Comparison of ENCODE assay signal across 30 cellular contexts in genomic region chr7:20412023-20412422, GRCh38.
"Had no signal": no experiment of that assay in that cellular context is flagged by ENCODE, and none has a peak within 500 bp of the region (broad histone marks: within the 10 kb centered on the region; RNA-seq: fewer than 3 reads in every experiment).

No MANE protein-coding gene starts in this region.

- H3K4me3 ChIP-seq: ascending aorta, cardiac muscle cell, colonic mucosa, dorsolateral prefrontal cortex, gastrocnemius medialis, psoas muscle, stomach, thyroid gland, upper lobe of left lung, vagina had no signal

- H3K9me3 ChIP-seq: ascending aorta, colonic mucosa, gastrocnemius medialis, psoas muscle, stomach, thyroid gland, upper lobe of left lung, vagina had no signal

- H3K4me1 ChIP-seq: colonic mucosa, parathyroid adenoma, psoas muscle had no signal

- DNase-seq: activated CD4-positive, alpha-beta memory T cell treated with anti-CD3 and anti-CD28 coated beads for 36 hours; activated CD4-positive, alpha-beta T cell treated with anti-CD3 and anti-CD28 coated beads, Interleukin-2, amount 10 ng/mL, durations not matched to agents 24 days and 14 days; activated CD4-positive, CD25-positive, alpha-beta regulatory T cell treated with anti-CD3 and anti-CD28 coated beads, Interleukin-2, amount 50 U/mL, for 72 hours; activated CD8-positive, alpha-beta memory T cell treated with anti-CD3 and anti-CD28 coated beads, Interleukin-2, amount 50 U/mL, for 4 hours; activated effector memory CD4-positive, alpha-beta T cell treated with anti-CD3 and anti-CD28 coated beads, Interleukin-2, amount 50 U/mL, for 16 hours; activated naive CD4-positive, alpha-beta T cell treated with anti-CD3 and anti-CD28 coated beads, Interleukin-2, amount 10 ng/mL, durations not matched to agents 7 days and 5 days; activated naive CD8-positive, alpha-beta T cell treated with anti-CD3 and anti-CD28 coated beads, Interleukin-2, amount 10 ng/mL, durations not matched to agents 7 days and 5 days; activated T-cell treated with anti-CD3 and anti-CD28 coated beads, Interleukin-2, amount 50 U/mL, for 1 hour; cerebellar nuclear complex; colonic mucosa; dorsolateral prefrontal cortex; effector memory CD4-positive, alpha-beta T cell; erythroblast; gastrocnemius medialis; hippocampal formation; left cardiac atrium; mammary epithelial cell; naive B cell; psoas muscle; stimulated activated CD4-positive, alpha-beta T cell treated with anti-CD3 and anti-CD28 coated beads, Interleukin-15, amount 100 ng/mL, for 24 hours; stimulated activated CD4-positive, alpha-beta T cell treated with anti-CD3 and anti-CD28 coated beads, Interleukin-2, amount 100 ng/mL, for 24 hours; stimulated activated naive B cell treated with anti-CD40 and anti-IgM and Interleukin-4, amounts not matched to agents 10 μg/mL and 1 μg/mL and 100 μg/mL, for 72 hours; stomach; thyroid gland; upper lobe of left lung had no signal

- H3K27ac ChIP-seq: ascending aorta, cardiac muscle cell, colonic mucosa, dorsolateral prefrontal cortex, gastrocnemius medialis, parathyroid adenoma, psoas muscle, stomach, thyroid gland, upper lobe of left lung, vagina had no signal

- FAIRE-seq: keratinocyte had no signal

- ATAC-seq: gastrocnemius medialis; left cardiac atrium; psoas muscle; stimulated activated naive B cell treated with anti-CD40 and anti-IgM and Interleukin-4, amounts not matched to agents 10 μg/mL and 1 μg/mL and 100 μg/mL, for 72 hours had no signal

- H3K9ac ChIP-seq: parathyroid adenoma had no signal

- H2AFZ ChIP-seq: parathyroid adenoma had no signal

- H3K27me3 ChIP-seq: ascending aorta, cardiac muscle cell, colonic mucosa, dorsolateral prefrontal cortex, gastrocnemius medialis, stomach, thyroid gland, upper lobe of left lung, vagina had no signal

- H3K79me2 ChIP-seq: parathyroid adenoma had no signal

- H3K36me3 ChIP-seq: ascending aorta, cardiac muscle cell, colonic mucosa, gastrocnemius medialis, thyroid gland, upper lobe of left lung had no signal
